Comparison of ENCODE assay signal across 16 cellular contexts in the genomic region with DNA sequence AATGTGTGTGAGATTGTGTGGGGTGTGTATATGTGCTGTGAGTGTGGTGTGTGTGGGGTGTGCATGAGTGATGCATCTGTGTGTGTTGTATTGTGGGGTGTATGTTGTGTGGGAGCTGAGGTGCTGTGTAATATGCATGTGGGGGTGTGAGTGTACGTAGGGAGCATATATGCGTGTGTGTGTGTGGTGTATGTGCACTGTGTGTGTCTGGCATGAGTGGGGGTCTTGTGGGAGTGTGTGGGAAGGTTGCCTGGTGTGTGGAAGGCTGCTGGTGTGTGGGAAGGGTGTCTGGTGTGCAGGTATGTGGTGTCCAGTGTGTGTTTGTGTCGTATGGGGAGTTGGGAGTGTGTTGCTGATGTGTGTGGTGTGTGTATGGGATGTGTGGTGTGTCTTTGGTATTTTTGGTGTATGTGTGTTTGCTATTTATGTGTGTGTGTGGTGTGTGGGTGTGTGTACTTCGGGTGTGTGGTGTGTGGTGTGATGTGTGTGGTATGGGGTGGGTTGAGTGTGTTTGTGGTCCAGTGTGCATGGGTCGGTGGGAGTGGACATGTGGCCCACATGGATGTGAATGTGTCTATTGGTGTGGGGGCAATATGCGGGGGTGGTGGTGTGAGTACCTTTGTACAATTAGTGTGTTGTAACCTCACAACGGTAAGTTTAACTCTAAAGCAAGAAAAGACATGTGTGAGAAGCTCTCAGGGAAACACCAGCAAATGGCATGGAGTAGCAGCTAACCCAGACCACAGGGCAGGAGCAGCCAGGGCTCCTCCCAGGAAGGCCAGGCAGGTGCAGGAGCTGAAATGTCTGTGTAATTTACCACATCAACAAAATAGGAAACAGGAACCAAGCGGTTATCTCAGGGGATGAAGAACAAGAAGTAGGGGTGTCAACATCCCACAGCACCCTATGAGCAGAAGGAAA. TPM values are rescaled to one million over a fixed set of nuclear protein-coding genes. Genes with fewer than 3 reads are reported as not detected.
DNase-seq lines count a peak whose midpoint lies in the region; ATAC-seq lines count a peak whose summit lies in the region.
"Had no signal": no experiment of that assay in that cellular context is flagged by ENCODE, and none has a peak within 500 bp of the region (broad histone marks: within the 10 kb centered on the region; RNA-seq: fewer than 3 reads in every experiment).

No MANE protein-coding gene starts in this region.

- H3K56ac ChIP-seq in mesendoderm (ENCODE audit: low read length): peak overlapping the region; percentile 4

- H2AK5ac ChIP-seq in mesendoderm (ENCODE audit: low read length): no peak overlapping the region

- no peak overlapping the region for H4K8ac ChIP-seq in mesendoderm (ENCODE audit: low read depth, low read length)

- H3K18ac ChIP-seq in mesendoderm (ENCODE audit: low read length): no peak overlapping the region

- H3K4me3 ChIP-seq in BLaER1 treated with 17β-estradiol and CSF1 and Interleukin-3, amounts not matched to agents 10 nM and 100 nM: peak overlapping the region in 5 of 10 experiments; percentile 8 to 46 (median 30); a peak in 6 of 20 replicates
- no peak overlapping the region for H3K4me3 ChIP-seq in mesendoderm (ENCODE audit: low read length)
- H3K4me3 ChIP-seq: cardiac muscle cell, right atrium auricular region had no signal

- no peak overlapping the region for H4K5ac ChIP-seq in mesendoderm (ENCODE audit: low read length)

- H2BK5ac ChIP-seq in mesendoderm (ENCODE audit: low read length): no peak overlapping the region

- peak overlapping the region in 8 of 11 experiments; percentile 49 to 89 (median 76); a peak in 16 of 22 replicates for H3K27ac ChIP-seq in BLaER1 treated with 17β-estradiol and CSF1 and Interleukin-3, amounts not matched to agents 10 nM and 100 nM
- H3K27ac ChIP-seq in mesendoderm (ENCODE audit: low read depth, low read length): no peak overlapping the region
- H3K27ac ChIP-seq: cardiac muscle cell had no signal

- no peaks in the 10 kb centered on the region for H3K9me3 ChIP-seq in BLaER1 treated with 17β-estradiol and CSF1 and Interleukin-3, amounts not matched to agents 10 nM and 100 nM (replicated peaks in 1 of 11)
- H3K9me3 ChIP-seq: right atrium auricular region had no signal

- no peaks in the 10 kb centered on the region for H3K79me2 ChIP-seq in mesendoderm (ENCODE audit: control insufficient read depth, insufficient read depth, low read length)

- ATAC-seq in HG02981 (IDR thresholded peaks at IDR 0.05; ENCODE audit: unreplicated experiment): no peak

- H3K23ac ChIP-seq in mesendoderm (ENCODE audit: low read length): no peak overlapping the region

- H3K27me3 ChIP-seq in BLaER1 treated with 17β-estradiol and CSF1 and Interleukin-3, amounts not matched to agents 10 nM and 100 nM: no peaks in the 10 kb centered on the region
- H3K27me3 ChIP-seq in mesendoderm (ENCODE audit: insufficient read depth, low read length, poor library complexity): no peaks in the 10 kb centered on the region
- H3K27me3 ChIP-seq: cardiac muscle cell, right atrium auricular region had no signal

- H3K79me1 ChIP-seq in mesendoderm (ENCODE audit: low read length): no peaks in the 10 kb centered on the region

- H3K36me3 ChIP-seq in BLaER1 treated with 17β-estradiol and CSF1 and Interleukin-3, amounts not matched to agents 10 nM and 100 nM: no peaks in the 10 kb centered on the region
- no peaks in the 10 kb centered on the region for H3K36me3 ChIP-seq in mesendoderm (ENCODE audit: control insufficient read depth, insufficient read depth, low read length)
- H3K36me3 ChIP-seq: cardiac muscle cell, right atrium auricular region had no signal

- WGBS in mesendoderm (ENCODE audit: extremely low coverage, insufficient coverage, low lambda C conversion rate): 100% methylated on average over 1 of the region's 8 CpGs

- DNase-seq in GF-D8 (lab: John Stamatoyannopoulos, UW): peak; percentile 72
- peak; percentile 83 for DNase-seq in SIG-M5 treated with dmso at 0.1 percent for 504 hours (lab: John Stamatoyannopoulos, UW; ENCODE audit: unreplicated experiment)
- DNase-seq in mesendoderm: no peak
- DNase-seq in NCI-H2171 treated with DMSO at 0.1 percent for 48 hours (lab: John Stamatoyannopoulos, UW): no peak
- no peak for DNase-seq in OCI-M2 (lab: John Stamatoyannopoulos, UW; ENCODE audit: unreplicated experiment)
- no peak for DNase-seq in NCI-H146 treated with DMSO at 0.1 percent for 48 hours (lab: John Stamatoyannopoulos, UW; ENCODE audit: unreplicated experiment)
- DNase-seq: activated effector memory CD4-positive, alpha-beta T cell treated with anti-CD3 and anti-CD28 coated beads, Interleukin-2, amount 50 U/mL, for 16 hours; HFFc6; NCI-H1105; Right ventricle myocardium superior; stimulated activated CD4-positive, alpha-beta T cell treated with anti-CD3 and anti-CD28 coated beads, Interleukin-2, amount 100 ng/mL, for 48 hours had no signal

- H3K4me2 ChIP-seq in BLaER1 treated with 17β-estradiol and CSF1 and Interleukin-3, amounts not matched to agents 10 nM and 100 nM: peak overlapping the region; percentile 62 to 96 (median 89)
- no peak overlapping the region for H3K4me2 ChIP-seq in mesendoderm (ENCODE audit: low read length)

- H3K9ac ChIP-seq in BLaER1 treated with 17β-estradiol and CSF1 and Interleukin-3, amounts not matched to agents 10 nM and 100 nM: peak overlapping the region in 9 of 11 experiments; percentile 1 to 75 (median 58); a peak in 15 of 22 replicates
- H3K9ac ChIP-seq in mesendoderm (ENCODE audit: low read length): no peak overlapping the region

- peaks cover 0 to 6% (median 0%) of the 10 kb centered on the region in 11 experiments; a peak in 1 of 22 replicates for H4K20me1 ChIP-seq in BLaER1 treated with 17β-estradiol and CSF1 and Interleukin-3, amounts not matched to agents 10 nM and 100 nM

- no peak overlapping the region for H2BK15ac ChIP-seq in mesendoderm (replicated peaks; ENCODE audit: low read depth)

- no peak overlapping the region for H2BK120ac ChIP-seq in mesendoderm (ENCODE audit: low read depth, low read length)

- peaks cover 19 to 67% (median 58%) of the 10 kb centered on the region in 10 experiments for H3K4me1 ChIP-seq in BLaER1 treated with 17β-estradiol and CSF1 and Interleukin-3, amounts not matched to agents 10 nM and 100 nM
- H3K4me1 ChIP-seq in mesendoderm (ENCODE audit: control insufficient read depth, low read depth, low read length): peaks cover 2% of the 10 kb centered on the region
- H3K4me1 ChIP-seq: right atrium auricular region had no signal

- H3K4ac ChIP-seq in mesendoderm (ENCODE audit: low read depth, low read length): no peak overlapping the region

RNA-seq across cellular contexts. Expression of gene ANTXRL, which starts 11.8 kb away (rescaled TPM):
- polyA plus RNA-seq in mesendoderm (2013, experiment 1 of 2): not detected
- not detected for polyA plus RNA-seq in mesendoderm (2013, experiment 2 of 2)
- polyA plus RNA-seq: cardiac muscle cell, CD14-positive monocyte had no signal

Comparison
In these comparisons a context has a peak if more than half of its experiments do, and no peak if none do; other contexts are left out.
1. DNase-seq: peak in GF-D8 (single experiment) and SIG-M5 treated with dmso at 0.1 percent for 504 hours (single experiment); none in mesendoderm (single experiment), NCI-H2171 treated with DMSO at 0.1 percent for 48 hours (single experiment), OCI-M2 (single experiment) and NCI-H146 treated with DMSO at 0.1 percent for 48 hours (single experiment).